22 cellular contexts compared by ENCODE assay signal in the genomic region with DNA sequence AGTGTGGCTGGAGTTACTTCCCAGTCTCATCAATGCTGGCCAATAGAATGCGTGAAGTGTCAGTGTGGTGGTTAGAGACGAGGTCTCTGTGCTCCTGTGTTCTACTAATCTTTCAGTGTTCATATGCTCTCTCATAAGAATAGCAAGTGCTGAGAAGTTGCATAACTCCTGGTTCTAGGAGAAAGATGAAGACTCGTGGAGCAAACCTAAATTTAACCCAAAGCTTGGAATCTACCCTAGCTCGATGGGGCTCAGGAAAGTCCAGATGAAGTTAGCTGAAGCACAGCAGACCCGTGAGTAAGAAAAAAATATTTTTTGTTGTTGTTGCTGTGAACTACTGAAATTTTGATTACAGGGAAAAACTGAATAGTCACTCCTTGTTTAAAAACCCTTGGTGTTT.
"Had no signal": no experiment of that assay in that cellular context is flagged by ENCODE, and none has a peak within 500 bp of the region (broad histone marks: within the 10 kb centered on the region; RNA-seq: fewer than 3 reads in every experiment).

No MANE protein-coding gene starts in this region.

- H3K27ac ChIP-seq: RWPE1 had no signal

- ATAC-seq: HepG2, Panc1, PC-3, T-cell had no signal

- DNase-seq: IMR-90, Kasumi-1, KG1, MM.1S, NCI-H1092 treated with DMSO at 0.1 percent for 48 hours, NCI-H1417, NCI-H1436 treated with DMSO at 0.1 percent for 48 hours, NCI-H1694, NCI-H187 treated with DMSO at 0.1 percent for 48 hours, NCI-H2029 treated with DMSO at 0.1 percent for 48 hours, NCI-H2227 treated with DMSO at 0.1 percent for 48 hours, NCI-H524, NCI-H526 treated with DMSO at 0.1 percent for 48 hours, NCI-H748 treated with DMSO at 0.1 percent for 48 hours, PC-3, SHP77, SK-N-SH, SW 1271, T-cell had no signal
